In genomic region chr17:19376799-19377198, GRCh38 we compare ENCODE assay signal across 1 cellular context.
TF ChIP-seq lines count a peak whose summit lies in the region.

No MANE protein-coding gene starts in this region.

TF ChIP-seq in endothelial cell of umbilical vein, 7 proteins besides CTCF, POLR2A, EP300 and RAD21:
- TF ChIP-seq, protein P1, sequence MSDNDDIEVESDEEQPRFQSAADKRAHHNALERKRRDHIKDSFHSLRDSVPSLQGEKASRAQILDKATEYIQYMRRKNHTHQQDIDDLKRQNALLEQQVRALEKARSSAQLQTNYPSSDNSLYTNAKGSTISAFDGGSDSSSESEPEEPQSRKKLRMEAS (IDR thresholded peaks at IDR 0.05; ENCODE audit: insufficient read depth, insufficient read length), result no peak
- TF ChIP-seq GATA2 (IDR thresholded peaks at IDR 0.05; ENCODE audit: insufficient read depth, insufficient read length, low read depth, low read length), result no peak
- TF ChIP-seq JUN (IDR thresholded peaks at IDR 0.05; ENCODE audit: borderline replicate concordance, insufficient read depth, insufficient read length, low read depth), result no peak
- no peak for TF ChIP-seq MYC (IDR thresholded peaks at IDR 0.05; ENCODE audit: low read depth, low read length)
- no peak for TF ChIP-seq FOS (IDR thresholded peaks at IDR 0.05; ENCODE audit: borderline replicate concordance, insufficient read depth, low read length)
- TF ChIP-seq POLR2AphosphoS5 (IDR thresholded peaks at IDR 0.05; ENCODE audit: insufficient read depth, low read depth, low read length), result no peak
- TF ChIP-seq EZH2 (IDR thresholded peaks at IDR 0.05; ENCODE audit: borderline replicate concordance, low read depth, low read length, severe bottlenecking), result no peak
